13 cellular contexts compared by ENCODE assay signal in genomic region chr7:116232402-116232749, GRCh38. TPM values are rescaled to one million over a fixed set of nuclear protein-coding genes. Genes with fewer than 3 reads are reported as not detected.
A peak's percentile ranks its signal among the peaks of the same experiment; 100 is the strongest.
DNase-seq lines count a peak whose midpoint lies in the region; ATAC-seq and TF ChIP-seq lines count a peak whose summit lies in the region.
"Had no signal": no experiment of that assay in that cellular context is flagged by ENCODE, and none has a peak within 500 bp of the region (broad histone marks: within the 10 kb centered on the region; RNA-seq: fewer than 3 reads in every experiment).

No MANE protein-coding gene starts in this region.

- POLR2A ChIA-PET in activated CD8-positive, alpha-beta T cell treated with anti-CD3 and anti-CD28 coated beads for 36 hours (lab: Charles Lee) = no interaction called here
- POLR2A ChIA-PET in activated CD8-positive, alpha-beta T cell treated with anti-CD3 and anti-CD28 coated beads, Interleukin-2, amount 10 ng/mL, durations not matched to agents 7 days and 5 days (lab: Charles Lee) = interaction anchor here (0.6 to 0.8 kb wide), 2 partner anchors 22 to 31 kb away, joined by 3 read pairs; partner anchors contain the start of gene TES

- no peaks in the 10 kb centered on the region for H3K9me3 Mint-ChIP-seq in activated CD8-positive, alpha-beta T cell treated with anti-CD3 and anti-CD28 coated beads for 36 hours
- H3K9me3 Mint-ChIP-seq in activated CD8-positive, alpha-beta T cell treated with anti-CD3 and anti-CD28 coated beads, Interleukin-2, amount 10 ng/mL, durations not matched to agents 7 days and 5 days (ENCODE audit: insufficient read depth) = no peaks in the 10 kb centered on the region
- H3K9me3 Mint-ChIP-seq in activated T-helper 1 cell treated with anti-CD3 and anti-CD28 coated beads, Interleukin-12 subunit alpha, Interleukin-12 subunit beta, Interleukin-2, Interleukin-4 antibody, amounts not matched to agents 30 ng/mL and 10 ng/mL and 1 ng/mL, durations not matched to agents 14 hours and 24 hours and 36 hours = no peaks in the 10 kb centered on the region
- no peaks in the 10 kb centered on the region for H3K9me3 Mint-ChIP-seq in stimulated activated naive B cell treated with anti-CD40 and anti-IgM and Interleukin-4, amounts not matched to agents 10 μg/mL and 1 μg/mL and 100 μg/mL, for 72 hours
- H3K9me3 Mint-ChIP-seq: dendritic cell treated with granulocyte-macrophage colony-stimulating factor and Interleukin-4, amounts not matched to agents 40 ng/mL and 50 ng/mL, for 4 days had no signal

- H3K4me1 Mint-ChIP-seq in activated CD8-positive, alpha-beta T cell treated with anti-CD3 and anti-CD28 coated beads for 36 hours (ENCODE audit: low read depth) = peaks cover 80% of the 10 kb centered on the region
- peaks cover 56% of the 10 kb centered on the region for H3K4me1 Mint-ChIP-seq in activated CD8-positive, alpha-beta T cell treated with anti-CD3 and anti-CD28 coated beads, Interleukin-2, amount 10 ng/mL, durations not matched to agents 7 days and 5 days (ENCODE audit: low read depth)
- H3K4me1 Mint-ChIP-seq in activated T-helper 1 cell treated with anti-CD3 and anti-CD28 coated beads, Interleukin-12 subunit alpha, Interleukin-12 subunit beta, Interleukin-2, Interleukin-4 antibody, amounts not matched to agents 30 ng/mL and 10 ng/mL and 1 ng/mL, durations not matched to agents 14 hours and 24 hours and 36 hours (ENCODE audit: low read depth) = peaks cover 45% of the 10 kb centered on the region
- peaks cover 24 to 39% of the 10 kb centered on the region in 2 donors for H3K4me1 Mint-ChIP-seq in stimulated activated naive B cell treated with anti-CD40 and anti-IgM and Interleukin-4, amounts not matched to agents 10 μg/mL and 1 μg/mL and 100 μg/mL, for 72 hours

- CTCF ChIA-PET in activated CD8-positive, alpha-beta T cell treated with anti-CD3 and anti-CD28 coated beads for 36 hours (lab: Charles Lee) = interaction anchor here (0.8 to 14.9 kb wide), 4 partner anchors 21 to 94 kb away, joined by 3 to 294 read pairs (median 10); partner anchors contain the start of gene TES
- CTCF ChIA-PET in activated CD8-positive, alpha-beta T cell treated with anti-CD3 and anti-CD28 coated beads, Interleukin-2, amount 10 ng/mL, durations not matched to agents 7 days and 5 days (lab: Charles Lee) = interaction anchor here (0.6 to 10.0 kb wide), 13 partner anchors 9 to 293 kb away, joined by 3 to 212 read pairs (median 4); partner anchors contain the start of gene TES

- intact Hi-C loops in activated CD8-positive, alpha-beta T cell treated with anti-CD3 and anti-CD28 coated beads for 36 hours (cut with micrococcal nuclease) = no loop called here
- intact Hi-C loops in activated T-helper 1 cell treated with anti-CD3 and anti-CD28 coated beads, Interleukin-12 subunit alpha, Interleukin-12 subunit beta, Interleukin-2, Interleukin-4 antibody, amounts not matched to agents 30 ng/mL and 10 ng/mL and 1 ng/mL, durations not matched to agents 14 hours and 24 hours and 36 hours (cut with micrococcal nuclease) = loop anchor here (1.0 kb wide), 2 partner anchors 8 to 21 kb away; no protein-coding TSS in a partner anchor

- H3K4me3 ChIP-seq in fibroblast of the aortic adventitia (ENCODE audit: low read depth, low read length) = no peak overlapping the region
- H3K4me3 ChIP-seq: heart right ventricle, mucosa of descending colon had no signal

- no peaks in the 10 kb centered on the region for H3K27me3 Mint-ChIP-seq in activated CD8-positive, alpha-beta T cell treated with anti-CD3 and anti-CD28 coated beads for 36 hours
- no peaks in the 10 kb centered on the region for H3K27me3 Mint-ChIP-seq in activated CD8-positive, alpha-beta T cell treated with anti-CD3 and anti-CD28 coated beads, Interleukin-2, amount 10 ng/mL, durations not matched to agents 7 days and 5 days (ENCODE audit: low read depth)
- H3K27me3 Mint-ChIP-seq in activated T-helper 1 cell treated with anti-CD3 and anti-CD28 coated beads, Interleukin-12 subunit alpha, Interleukin-12 subunit beta, Interleukin-2, Interleukin-4 antibody, amounts not matched to agents 30 ng/mL and 10 ng/mL and 1 ng/mL, durations not matched to agents 14 hours and 24 hours and 36 hours (ENCODE audit: insufficient read depth) = no peaks in the 10 kb centered on the region
- H3K27me3 Mint-ChIP-seq in stimulated activated naive B cell treated with anti-CD40 and anti-IgM and Interleukin-4, amounts not matched to agents 10 μg/mL and 1 μg/mL and 100 μg/mL, for 72 hours = no peaks in the 10 kb centered on the region
- H3K27me3 Mint-ChIP-seq: dendritic cell treated with granulocyte-macrophage colony-stimulating factor and Interleukin-4, amounts not matched to agents 40 ng/mL and 50 ng/mL, for 4 days had no signal

- no peak overlapping the region for H3K4me3 Mint-ChIP-seq in activated CD8-positive, alpha-beta T cell treated with anti-CD3 and anti-CD28 coated beads for 36 hours
- H3K4me3 Mint-ChIP-seq in activated CD8-positive, alpha-beta T cell treated with anti-CD3 and anti-CD28 coated beads, Interleukin-2, amount 10 ng/mL, durations not matched to agents 7 days and 5 days = no peak overlapping the region
- no peak overlapping the region for H3K4me3 Mint-ChIP-seq in activated T-helper 1 cell treated with anti-CD3 and anti-CD28 coated beads, Interleukin-12 subunit alpha, Interleukin-12 subunit beta, Interleukin-2, Interleukin-4 antibody, amounts not matched to agents 30 ng/mL and 10 ng/mL and 1 ng/mL, durations not matched to agents 14 hours and 24 hours and 36 hours
- H3K4me3 Mint-ChIP-seq in stimulated activated naive B cell treated with anti-CD40 and anti-IgM and Interleukin-4, amounts not matched to agents 10 μg/mL and 1 μg/mL and 100 μg/mL, for 72 hours = no peak overlapping the region
- H3K4me3 Mint-ChIP-seq: dendritic cell treated with granulocyte-macrophage colony-stimulating factor and Interleukin-4, amounts not matched to agents 40 ng/mL and 50 ng/mL, for 4 days had no signal

- peaks cover 10% of the 10 kb centered on the region for H3K36me3 Mint-ChIP-seq in activated CD8-positive, alpha-beta T cell treated with anti-CD3 and anti-CD28 coated beads for 36 hours (ENCODE audit: low read depth)
- peaks cover 17% of the 10 kb centered on the region for H3K36me3 Mint-ChIP-seq in activated CD8-positive, alpha-beta T cell treated with anti-CD3 and anti-CD28 coated beads, Interleukin-2, amount 10 ng/mL, durations not matched to agents 7 days and 5 days (ENCODE audit: low read depth)
- peaks cover 5% of the 10 kb centered on the region for H3K36me3 Mint-ChIP-seq in activated T-helper 1 cell treated with anti-CD3 and anti-CD28 coated beads, Interleukin-12 subunit alpha, Interleukin-12 subunit beta, Interleukin-2, Interleukin-4 antibody, amounts not matched to agents 30 ng/mL and 10 ng/mL and 1 ng/mL, durations not matched to agents 14 hours and 24 hours and 36 hours (ENCODE audit: low read depth)
- H3K36me3 Mint-ChIP-seq in stimulated activated naive B cell treated with anti-CD40 and anti-IgM and Interleukin-4, amounts not matched to agents 10 μg/mL and 1 μg/mL and 100 μg/mL, for 72 hours = peaks cover under 1 to 2% of the 10 kb centered on the region in 2 donors

- peak overlapping the region; percentile 57 for H3K27ac Mint-ChIP-seq in activated CD8-positive, alpha-beta T cell treated with anti-CD3 and anti-CD28 coated beads for 36 hours
- no peak overlapping the region for H3K27ac Mint-ChIP-seq in activated CD8-positive, alpha-beta T cell treated with anti-CD3 and anti-CD28 coated beads, Interleukin-2, amount 10 ng/mL, durations not matched to agents 7 days and 5 days
- H3K27ac Mint-ChIP-seq in activated T-helper 1 cell treated with anti-CD3 and anti-CD28 coated beads, Interleukin-12 subunit alpha, Interleukin-12 subunit beta, Interleukin-2, Interleukin-4 antibody, amounts not matched to agents 30 ng/mL and 10 ng/mL and 1 ng/mL, durations not matched to agents 14 hours and 24 hours and 36 hours = peak overlapping the region; percentile 63
- peak overlapping the region; percentile 79 for H3K27ac Mint-ChIP-seq in stimulated activated naive B cell treated with anti-CD40 and anti-IgM and Interleukin-4, amounts not matched to agents 10 μg/mL and 1 μg/mL and 100 μg/mL, for 72 hours
- H3K27ac Mint-ChIP-seq: dendritic cell treated with granulocyte-macrophage colony-stimulating factor and Interleukin-4, amounts not matched to agents 40 ng/mL and 50 ng/mL, for 4 days had no signal

- no peak for ATAC-seq in activated CD8-positive, alpha-beta T cell treated with anti-CD3 and anti-CD28 coated beads for 36 hours
- no peak for ATAC-seq in activated CD8-positive, alpha-beta T cell treated with anti-CD3 and anti-CD28 coated beads, Interleukin-2, amount 10 ng/mL, durations not matched to agents 7 days and 5 days
- ATAC-seq in stimulated activated naive B cell treated with anti-CD40 and anti-IgM and Interleukin-4, amounts not matched to agents 10 μg/mL and 1 μg/mL and 100 μg/mL, for 72 hours (replicated peaks) = no peak
- no peak for ATAC-seq in GM18873 (IDR thresholded peaks at IDR 0.05; ENCODE audit: low FRiP score, unreplicated experiment)
- no peak for ATAC-seq in GM21619 (IDR thresholded peaks at IDR 0.05; ENCODE audit: unreplicated experiment)
- ATAC-seq: heart right ventricle had no signal

- DNase-seq in activated CD8-positive, alpha-beta T cell treated with anti-CD3 and anti-CD28 coated beads for 36 hours = no peak
- no peak for DNase-seq in activated CD8-positive, alpha-beta T cell treated with anti-CD3 and anti-CD28 coated beads, Interleukin-2, amount 10 ng/mL, durations not matched to agents 7 days and 5 days
- no peak for DNase-seq in activated T-helper 1 cell treated with anti-CD3 and anti-CD28 coated beads, Interleukin-12 subunit alpha, Interleukin-12 subunit beta, Interleukin-2, Interleukin-4 antibody, amounts not matched to agents 30 ng/mL and 10 ng/mL and 1 ng/mL, durations not matched to agents 14 hours and 24 hours and 36 hours (ENCODE audit: low spot score)
- DNase-seq in fibroblast of the aortic adventitia (ENCODE audit: low read depth) = peak; percentile 53
- DNase-seq in stimulated activated naive B cell treated with anti-CD40 and anti-IgM and Interleukin-4, amounts not matched to agents 10 μg/mL and 1 μg/mL and 100 μg/mL, for 72 hours = no peak
- DNase-seq in C1 segment of cervical spinal cord (lab: John Stamatoyannopoulos, UW) = no peak
- DNase-seq: heart right ventricle; mucosa of descending colon; NCI-H2081; stimulated activated CD8-positive, alpha-beta memory T cell treated with anti-CD3 and anti-CD28 coated beads, Interleukin-4, amount 100 ng/mL, for 48 hours had no signal

- TF ChIP-seq CTCF in activated CD8-positive, alpha-beta T cell treated with anti-CD3 and anti-CD28 coated beads for 36 hours (IDR thresholded peaks at IDR 0.05) = no peak
- TF ChIP-seq CTCF in fibroblast of the aortic adventitia (IDR thresholded peaks at IDR 0.05; ENCODE audit: insufficient read depth, low read length) = no peak

RNA-seq across cellular contexts. Expression of gene TES, which starts 22.0 kb away (rescaled TPM):
- total RNA-seq in activated CD8-positive, alpha-beta T cell treated with anti-CD3 and anti-CD28 coated beads for 36 hours = 10 to 100 TPM; 63.9 to 65.7 TPM
- 100 to 1,000 TPM; 110 to 112 TPM for total RNA-seq in activated CD8-positive, alpha-beta T cell treated with anti-CD3 and anti-CD28 coated beads, Interleukin-2, amount 10 ng/mL, durations not matched to agents 7 days and 5 days
- 36.2 and 38.4 TPM in 2 replicates for total RNA-seq in activated T-helper 1 cell treated with anti-CD3 and anti-CD28 coated beads, Interleukin-12 subunit alpha, Interleukin-12 subunit beta, Interleukin-2, Interleukin-4 antibody, amounts not matched to agents 30 ng/mL and 10 ng/mL and 1 ng/mL, durations not matched to agents 14 hours and 24 hours and 36 hours
- total RNA-seq in fibroblast of the aortic adventitia (ENCODE audit: low replicate concordance) = 39.2 and 61.3 TPM in 2 replicates
